Comparison of ENCODE assay signal across 1 cellular context in the genomic region with DNA sequence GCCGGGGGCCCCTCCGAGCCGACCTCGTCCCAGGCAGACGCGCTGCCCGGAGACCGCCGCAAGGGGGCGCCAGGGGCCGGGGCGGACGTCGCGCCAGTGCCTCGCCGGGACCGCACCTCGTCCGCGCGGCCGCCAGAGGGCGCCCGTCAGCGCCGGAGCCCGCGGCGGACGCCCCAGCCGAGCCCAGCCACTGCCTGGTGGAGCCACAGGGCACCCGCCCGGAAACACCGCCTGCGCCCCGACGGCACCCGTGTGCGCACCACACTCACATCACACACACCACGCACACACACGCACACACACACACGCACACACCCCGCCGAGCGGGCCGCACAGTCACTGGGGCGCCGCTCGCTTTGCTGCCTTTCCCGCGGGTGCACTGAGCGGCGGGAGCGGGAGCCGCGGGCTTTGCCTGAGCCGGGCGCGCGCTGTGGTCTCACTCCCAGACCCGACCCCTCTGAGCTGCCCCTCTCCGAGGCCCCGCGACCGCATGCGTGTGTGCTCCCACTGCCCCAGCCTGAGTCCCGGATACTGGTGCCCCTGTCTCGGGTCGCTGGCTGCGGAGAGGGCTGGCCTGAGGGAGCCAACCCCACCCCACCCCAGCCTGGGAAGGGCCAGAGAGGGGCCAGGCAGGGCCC.
TF ChIP-seq lines count a peak whose summit lies in the region.

No MANE protein-coding gene starts in this region.

TF ChIP-seq in HEK293, 187 proteins besides CTCF, POLR2A, EP300 and RAD21 (continued from another document and continues in another):
- TF ChIP-seq, protein P1, sequence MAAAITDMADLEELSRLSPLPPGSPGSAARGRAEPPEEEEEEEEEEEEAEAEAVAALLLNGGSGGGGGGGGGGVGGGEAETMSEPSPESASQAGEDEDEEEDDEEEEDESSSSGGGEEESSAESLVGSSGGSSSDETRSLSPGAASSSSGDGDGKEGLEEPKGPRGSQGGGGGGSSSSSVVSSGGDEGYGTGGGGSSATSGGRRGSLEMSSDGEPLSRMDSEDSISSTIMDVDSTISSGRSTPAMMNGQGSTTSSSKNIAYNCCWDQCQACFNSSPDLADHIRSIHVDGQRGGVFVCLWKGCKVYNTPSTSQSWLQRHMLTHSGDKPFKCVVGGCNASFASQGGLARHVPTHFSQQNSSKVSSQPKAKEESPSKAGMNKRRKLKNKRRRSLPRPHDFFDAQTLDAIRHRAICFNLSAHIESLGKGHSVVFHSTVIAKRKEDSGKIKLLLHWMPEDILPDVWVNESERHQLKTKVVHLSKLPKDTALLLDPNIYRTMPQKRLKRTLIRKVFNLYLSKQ (tag by site-specific recombination; IDR thresholded peaks at IDR 0.05; ENCODE audit: borderline replicate concordance), result no peak
- no peak for TF ChIP-seq ZNF518A (tag by site-specific recombination; conservative IDR thresholded peaks at IDR 0.05; ENCODE audit: low read depth)
- TF ChIP-seq ZSCAN30 (tag by site-specific recombination; IDR thresholded peaks at IDR 0.05), result no peak
- TF ChIP-seq KLF17 (tag by site-specific recombination; IDR thresholded peaks at IDR 0.05), result no peak
- TF ChIP-seq ZNF416 (tag by site-specific recombination; IDR thresholded peaks at IDR 0.05), result no peak
- no peak for TF ChIP-seq ATF2 (tag by site-specific recombination; IDR thresholded peaks at IDR 0.05; ENCODE audit: low read depth)
- TF ChIP-seq SP7 (tag by site-specific recombination; IDR thresholded peaks at IDR 0.05), result no peak
- no peak for TF ChIP-seq PRDM2 (tag by site-specific recombination; IDR thresholded peaks at IDR 0.05; ENCODE audit: borderline replicate concordance)
- TF ChIP-seq ZNF791 (tag by site-specific recombination; IDR thresholded peaks at IDR 0.05), result no peak
- no peak for TF ChIP-seq ZNF354C (tag by site-specific recombination; IDR thresholded peaks at IDR 0.05; ENCODE audit: borderline replicate concordance, low read depth)
- TF ChIP-seq, protein P2, sequence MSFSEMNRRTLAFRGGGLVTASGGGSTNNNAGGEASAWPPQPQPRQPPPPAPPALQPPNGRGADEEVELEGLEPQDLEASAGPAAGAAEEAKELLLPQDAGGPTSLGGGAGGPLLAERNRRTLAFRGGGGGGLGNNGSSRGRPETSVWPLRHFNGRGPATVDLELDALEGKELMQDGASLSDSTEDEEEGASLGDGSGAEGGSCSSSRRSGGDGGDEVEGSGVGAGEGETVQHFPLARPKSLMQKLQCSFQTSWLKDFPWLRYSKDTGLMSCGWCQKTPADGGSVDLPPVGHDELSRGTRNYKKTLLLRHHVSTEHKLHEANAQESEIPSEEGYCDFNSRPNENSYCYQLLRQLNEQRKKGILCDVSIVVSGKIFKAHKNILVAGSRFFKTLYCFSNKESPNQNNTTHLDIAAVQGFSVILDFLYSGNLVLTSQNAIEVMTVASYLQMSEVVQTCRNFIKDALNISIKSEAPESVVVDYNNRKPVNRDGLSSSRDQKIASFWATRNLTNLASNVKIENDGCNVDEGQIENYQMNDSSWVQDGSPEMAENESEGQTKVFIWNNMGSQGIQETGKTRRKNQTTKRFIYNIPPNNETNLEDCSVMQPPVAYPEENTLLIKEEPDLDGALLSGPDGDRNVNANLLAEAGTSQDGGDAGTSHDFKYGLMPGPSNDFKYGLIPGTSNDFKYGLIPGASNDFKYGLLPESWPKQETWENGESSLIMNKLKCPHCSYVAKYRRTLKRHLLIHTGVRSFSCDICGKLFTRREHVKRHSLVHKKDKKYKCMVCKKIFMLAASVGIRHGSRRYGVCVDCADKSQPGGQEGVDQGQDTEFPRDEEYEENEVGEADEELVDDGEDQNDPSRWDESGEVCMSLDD (tag by site-specific recombination; IDR thresholded peaks at IDR 0.05), result 0 out of 2 replicates have a peak, but pooled peaks have one; percentile 20
- no peak for TF ChIP-seq ZNF391 (tag by site-specific recombination; IDR thresholded peaks at IDR 0.05; ENCODE audit: borderline replicate concordance, low read depth)
- no peak for TF ChIP-seq ZNF426 (tag by site-specific recombination; IDR thresholded peaks at IDR 0.05)
- no peak for TF ChIP-seq ZNF510 (tag by site-specific recombination; IDR thresholded peaks at IDR 0.05; ENCODE audit: insufficient replicate concordance)
- TF ChIP-seq ZBTB26 (tag by site-specific recombination; optimal IDR thresholded peaks at IDR 0.05), result peak; percentile 71
- TF ChIP-seq ZNF16 (tag by site-specific recombination; IDR thresholded peaks at IDR 0.05; ENCODE audit: low read depth), result no peak
- TF ChIP-seq, protein P3, sequence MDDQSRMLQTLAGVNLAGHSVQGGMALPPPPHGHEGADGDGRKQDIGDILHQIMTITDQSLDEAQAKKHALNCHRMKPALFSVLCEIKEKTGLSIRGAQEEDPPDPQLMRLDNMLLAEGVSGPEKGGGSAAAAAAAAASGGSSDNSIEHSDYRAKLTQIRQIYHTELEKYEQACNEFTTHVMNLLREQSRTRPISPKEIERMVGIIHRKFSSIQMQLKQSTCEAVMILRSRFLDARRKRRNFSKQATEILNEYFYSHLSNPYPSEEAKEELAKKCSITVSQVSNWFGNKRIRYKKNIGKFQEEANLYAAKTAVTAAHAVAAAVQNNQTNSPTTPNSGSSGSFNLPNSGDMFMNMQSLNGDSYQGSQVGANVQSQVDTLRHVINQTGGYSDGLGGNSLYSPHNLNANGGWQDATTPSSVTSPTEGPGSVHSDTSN (CRISPR knock-in tag; IDR thresholded peaks at IDR 0.05), result peak; percentile 41; the same call in 1 of the 2 replicates
- no peak for TF ChIP-seq ZNF174 (tag by site-specific recombination; IDR thresholded peaks at IDR 0.05)
- TF ChIP-seq ZNF747 (tag by site-specific recombination; IDR thresholded peaks at IDR 0.05), result no peak
- TF ChIP-seq TSHZ1 (tag by site-specific recombination; IDR thresholded peaks at IDR 0.05; ENCODE audit: borderline replicate concordance), result no peak
- TF ChIP-seq EGR2 (tag by site-specific recombination; IDR thresholded peaks at IDR 0.05; ENCODE audit: low read depth), result no peak
- TF ChIP-seq ZNF335 (tag by site-specific recombination; conservative IDR thresholded peaks at IDR 0.05), result peak; percentile 30; the same call in 1 of the 2 replicates
